2 cellular contexts compared by ENCODE assay signal in the genomic region with DNA sequence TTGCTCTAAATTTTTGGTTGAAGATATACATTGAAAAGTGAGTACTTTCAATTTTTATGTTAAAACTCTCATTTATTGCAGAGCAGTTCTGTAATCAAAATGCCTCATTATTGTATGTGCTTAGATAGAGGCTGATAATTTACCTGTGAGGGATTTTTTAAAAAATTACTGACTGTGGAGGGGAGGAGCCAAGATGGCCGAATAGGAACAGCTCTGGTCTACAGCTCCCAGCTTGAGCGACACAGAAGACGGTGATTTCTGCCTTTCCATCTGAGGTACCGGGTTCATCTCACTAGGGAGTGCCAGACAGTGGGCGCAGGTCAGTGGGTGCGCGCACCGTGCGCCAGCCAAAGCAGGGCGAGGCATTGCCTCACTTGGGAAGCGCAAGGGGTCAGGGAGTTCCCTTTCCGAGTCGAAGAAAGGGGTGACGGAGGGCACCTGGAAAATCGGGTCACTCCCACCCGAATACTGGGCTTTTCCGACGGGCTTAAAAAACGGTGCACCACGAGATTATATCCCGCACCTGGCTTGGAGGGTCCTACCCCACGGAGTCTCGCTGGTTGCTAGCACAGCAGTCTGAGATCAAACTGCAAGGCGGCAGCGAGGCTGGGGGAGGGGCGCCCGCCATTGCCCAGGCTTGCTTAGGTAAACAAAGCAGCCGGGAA.
TF ChIP-seq lines count a peak whose summit lies in the region.

No MANE protein-coding gene starts in this region.

TF ChIP-seq in HEK293, 187 proteins besides CTCF, POLR2A, EP300 and RAD21 (continued from another document):
- TF ChIP-seq, protein P1, sequence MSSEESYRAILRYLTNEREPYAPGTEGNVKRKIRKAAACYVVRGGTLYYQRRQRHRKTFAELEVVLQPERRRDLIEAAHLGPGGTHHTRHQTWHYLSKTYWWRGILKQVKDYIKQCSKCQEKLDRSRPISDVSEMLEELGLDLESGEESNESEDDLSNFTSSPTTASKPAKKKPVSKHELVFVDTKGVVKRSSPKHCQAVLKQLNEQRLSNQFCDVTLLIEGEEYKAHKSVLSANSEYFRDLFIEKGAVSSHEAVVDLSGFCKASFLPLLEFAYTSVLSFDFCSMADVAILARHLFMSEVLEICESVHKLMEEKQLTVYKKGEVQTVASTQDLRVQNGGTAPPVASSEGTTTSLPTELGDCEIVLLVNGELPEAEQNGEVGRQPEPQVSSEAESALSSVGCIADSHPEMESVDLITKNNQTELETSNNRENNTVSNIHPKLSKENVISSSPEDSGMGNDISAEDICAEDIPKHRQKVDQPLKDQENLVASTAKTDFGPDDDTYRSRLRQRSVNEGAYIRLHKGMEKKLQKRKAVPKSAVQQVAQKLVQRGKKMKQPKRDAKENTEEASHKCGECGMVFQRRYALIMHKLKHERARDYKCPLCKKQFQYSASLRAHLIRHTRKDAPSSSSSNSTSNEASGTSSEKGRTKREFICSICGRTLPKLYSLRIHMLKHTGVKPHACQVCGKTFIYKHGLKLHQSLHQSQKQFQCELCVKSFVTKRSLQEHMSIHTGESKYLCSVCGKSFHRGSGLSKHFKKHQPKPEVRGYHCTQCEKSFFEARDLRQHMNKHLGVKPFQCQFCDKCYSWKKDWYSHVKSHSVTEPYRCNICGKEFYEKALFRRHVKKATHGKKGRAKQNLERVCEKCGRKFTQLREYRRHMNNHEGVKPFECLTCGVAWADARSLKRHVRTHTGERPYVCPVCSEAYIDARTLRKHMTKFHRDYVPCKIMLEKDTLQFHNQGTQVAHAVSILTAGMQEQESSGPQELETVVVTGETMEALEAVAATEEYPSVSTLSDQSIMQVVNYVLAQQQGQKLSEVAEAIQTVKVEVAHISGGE (tag by site-specific recombination; conservative IDR thresholded peaks at IDR 0.05; ENCODE audit: low read depth), result 0 out of 2 replicates have a peak, but pooled peaks have one; percentile 20
- TF ChIP-seq ZNF501 (tag by site-specific recombination; IDR thresholded peaks at IDR 0.05) (0 out of 2 replicates have a peak, but pooled peaks have one; percentile 48), YY1 (tag by site-specific recombination; IDR thresholded peaks at IDR 0.05) (peak; percentile 66; the same call in 1 of the 2 replicates), ZNF391 (tag by site-specific recombination; IDR thresholded peaks at IDR 0.05; ENCODE audit: borderline replicate concordance, low read depth) (0 out of 2 replicates have a peak, but pooled peaks have one; percentile 34), ZNF324 (tag by site-specific recombination; IDR thresholded peaks at IDR 0.05) (0 out of 2 replicates have a peak, but pooled peaks have one; percentile 28), ZNF629 (tag by site-specific recombination; IDR thresholded peaks at IDR 0.05) (peak; percentile 28; the same call in 1 of the 2 replicates), ZNF2 (tag by site-specific recombination; IDR thresholded peaks at IDR 0.05) (peak; percentile 46; the same call in 1 of the 2 replicates), KLF9 (tag by site-specific recombination; IDR thresholded peaks at IDR 0.05; ENCODE audit: low read depth) (peak; percentile 39; the same call in 1 of the 2 replicates), ZNF341 (tag by site-specific recombination; IDR thresholded peaks at IDR 0.05; ENCODE audit: low read depth) (peak; percentile 70), WT1 (tag by site-specific recombination; IDR thresholded peaks at IDR 0.05) (peak; percentile 36; the same call in 1 of the 2 replicates), ZNF24 (tag by site-specific recombination; IDR thresholded peaks at IDR 0.05) (0 out of 2 replicates have a peak, but pooled peaks have one; percentile 48), ZBTB8A (tag by site-specific recombination; IDR thresholded peaks at IDR 0.05) (peak; percentile 85), ZFP69B (tag by site-specific recombination; IDR thresholded peaks at IDR 0.05) (peak; percentile 75; the same call in 1 of the 2 replicates), ZNF561 (tag by site-specific recombination; IDR thresholded peaks at IDR 0.05; ENCODE audit: borderline replicate concordance) (0 out of 2 replicates have a peak, but pooled peaks have one; percentile 38), ZBTB48 (tag by site-specific recombination; IDR thresholded peaks at IDR 0.05) (peak; percentile 72; the same call in 1 of the 2 replicates), SP7 (tag by site-specific recombination; IDR thresholded peaks at IDR 0.05) (0 out of 2 replicates have a peak, but pooled peaks have one; percentile 14)
- TF ChIP-seq, protein P2, sequence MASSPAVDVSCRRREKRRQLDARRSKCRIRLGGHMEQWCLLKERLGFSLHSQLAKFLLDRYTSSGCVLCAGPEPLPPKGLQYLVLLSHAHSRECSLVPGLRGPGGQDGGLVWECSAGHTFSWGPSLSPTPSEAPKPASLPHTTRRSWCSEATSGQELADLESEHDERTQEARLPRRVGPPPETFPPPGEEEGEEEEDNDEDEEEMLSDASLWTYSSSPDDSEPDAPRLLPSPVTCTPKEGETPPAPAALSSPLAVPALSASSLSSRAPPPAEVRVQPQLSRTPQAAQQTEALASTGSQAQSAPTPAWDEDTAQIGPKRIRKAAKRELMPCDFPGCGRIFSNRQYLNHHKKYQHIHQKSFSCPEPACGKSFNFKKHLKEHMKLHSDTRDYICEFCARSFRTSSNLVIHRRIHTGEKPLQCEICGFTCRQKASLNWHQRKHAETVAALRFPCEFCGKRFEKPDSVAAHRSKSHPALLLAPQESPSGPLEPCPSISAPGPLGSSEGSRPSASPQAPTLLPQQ (tag by site-specific recombination; IDR thresholded peaks at IDR 0.05), result peak; percentile 55; the same call in 1 of the 2 replicates
- TF ChIP-seq, protein P3, sequence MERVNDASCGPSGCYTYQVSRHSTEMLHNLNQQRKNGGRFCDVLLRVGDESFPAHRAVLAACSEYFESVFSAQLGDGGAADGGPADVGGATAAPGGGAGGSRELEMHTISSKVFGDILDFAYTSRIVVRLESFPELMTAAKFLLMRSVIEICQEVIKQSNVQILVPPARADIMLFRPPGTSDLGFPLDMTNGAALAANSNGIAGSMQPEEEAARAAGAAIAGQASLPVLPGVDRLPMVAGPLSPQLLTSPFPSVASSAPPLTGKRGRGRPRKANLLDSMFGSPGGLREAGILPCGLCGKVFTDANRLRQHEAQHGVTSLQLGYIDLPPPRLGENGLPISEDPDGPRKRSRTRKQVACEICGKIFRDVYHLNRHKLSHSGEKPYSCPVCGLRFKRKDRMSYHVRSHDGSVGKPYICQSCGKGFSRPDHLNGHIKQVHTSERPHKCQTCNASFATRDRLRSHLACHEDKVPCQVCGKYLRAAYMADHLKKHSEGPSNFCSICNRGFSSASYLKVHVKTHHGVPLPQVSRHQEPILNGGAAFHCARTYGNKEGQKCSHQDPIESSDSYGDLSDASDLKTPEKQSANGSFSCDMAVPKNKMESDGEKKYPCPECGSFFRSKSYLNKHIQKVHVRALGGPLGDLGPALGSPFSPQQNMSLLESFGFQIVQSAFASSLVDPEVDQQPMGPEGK (tag by site-specific recombination; IDR thresholded peaks at IDR 0.05), result peak; percentile 35; the same call in 1 of the 2 replicates
- TF ChIP-seq, protein P4, sequence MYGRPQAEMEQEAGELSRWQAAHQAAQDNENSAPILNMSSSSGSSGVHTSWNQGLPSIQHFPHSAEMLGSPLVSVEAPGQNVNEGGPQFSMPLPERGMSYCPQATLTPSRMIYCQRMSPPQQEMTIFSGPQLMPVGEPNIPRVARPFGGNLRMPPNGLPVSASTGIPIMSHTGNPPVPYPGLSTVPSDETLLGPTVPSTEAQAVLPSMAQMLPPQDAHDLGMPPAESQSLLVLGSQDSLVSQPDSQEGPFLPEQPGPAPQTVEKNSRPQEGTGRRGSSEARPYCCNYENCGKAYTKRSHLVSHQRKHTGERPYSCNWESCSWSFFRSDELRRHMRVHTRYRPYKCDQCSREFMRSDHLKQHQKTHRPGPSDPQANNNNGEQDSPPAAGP (tag by site-specific recombination; IDR thresholded peaks at IDR 0.05), result peak; percentile 43; the same call in 1 of the 2 replicates

TF ChIP-seq in HepG2, 621 proteins besides CTCF, POLR2A, EP300 and RAD21 (continued from another document):
- TF ChIP-seq, protein P5, sequence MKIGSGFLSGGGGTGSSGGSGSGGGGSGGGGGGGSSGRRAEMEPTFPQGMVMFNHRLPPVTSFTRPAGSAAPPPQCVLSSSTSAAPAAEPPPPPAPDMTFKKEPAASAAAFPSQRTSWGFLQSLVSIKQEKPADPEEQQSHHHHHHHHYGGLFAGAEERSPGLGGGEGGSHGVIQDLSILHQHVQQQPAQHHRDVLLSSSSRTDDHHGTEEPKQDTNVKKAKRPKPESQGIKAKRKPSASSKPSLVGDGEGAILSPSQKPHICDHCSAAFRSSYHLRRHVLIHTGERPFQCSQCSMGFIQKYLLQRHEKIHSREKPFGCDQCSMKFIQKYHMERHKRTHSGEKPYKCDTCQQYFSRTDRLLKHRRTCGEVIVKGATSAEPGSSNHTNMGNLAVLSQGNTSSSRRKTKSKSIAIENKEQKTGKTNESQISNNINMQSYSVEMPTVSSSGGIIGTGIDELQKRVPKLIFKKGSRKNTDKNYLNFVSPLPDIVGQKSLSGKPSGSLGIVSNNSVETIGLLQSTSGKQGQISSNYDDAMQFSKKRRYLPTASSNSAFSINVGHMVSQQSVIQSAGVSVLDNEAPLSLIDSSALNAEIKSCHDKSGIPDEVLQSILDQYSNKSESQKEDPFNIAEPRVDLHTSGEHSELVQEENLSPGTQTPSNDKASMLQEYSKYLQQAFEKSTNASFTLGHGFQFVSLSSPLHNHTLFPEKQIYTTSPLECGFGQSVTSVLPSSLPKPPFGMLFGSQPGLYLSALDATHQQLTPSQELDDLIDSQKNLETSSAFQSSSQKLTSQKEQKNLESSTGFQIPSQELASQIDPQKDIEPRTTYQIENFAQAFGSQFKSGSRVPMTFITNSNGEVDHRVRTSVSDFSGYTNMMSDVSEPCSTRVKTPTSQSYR (CRISPR knock-in tag; IDR thresholded peaks at IDR 0.05; ENCODE audit: borderline replicate concordance), result peak; percentile 48; the same call in 1 of the 2 replicates
TF ChIP-seq in HepG2: peak in this region for 2; not testable (repeated sequence) for 619.
